ENCODE assay signal across 8 cellular contexts in the genomic region with DNA sequence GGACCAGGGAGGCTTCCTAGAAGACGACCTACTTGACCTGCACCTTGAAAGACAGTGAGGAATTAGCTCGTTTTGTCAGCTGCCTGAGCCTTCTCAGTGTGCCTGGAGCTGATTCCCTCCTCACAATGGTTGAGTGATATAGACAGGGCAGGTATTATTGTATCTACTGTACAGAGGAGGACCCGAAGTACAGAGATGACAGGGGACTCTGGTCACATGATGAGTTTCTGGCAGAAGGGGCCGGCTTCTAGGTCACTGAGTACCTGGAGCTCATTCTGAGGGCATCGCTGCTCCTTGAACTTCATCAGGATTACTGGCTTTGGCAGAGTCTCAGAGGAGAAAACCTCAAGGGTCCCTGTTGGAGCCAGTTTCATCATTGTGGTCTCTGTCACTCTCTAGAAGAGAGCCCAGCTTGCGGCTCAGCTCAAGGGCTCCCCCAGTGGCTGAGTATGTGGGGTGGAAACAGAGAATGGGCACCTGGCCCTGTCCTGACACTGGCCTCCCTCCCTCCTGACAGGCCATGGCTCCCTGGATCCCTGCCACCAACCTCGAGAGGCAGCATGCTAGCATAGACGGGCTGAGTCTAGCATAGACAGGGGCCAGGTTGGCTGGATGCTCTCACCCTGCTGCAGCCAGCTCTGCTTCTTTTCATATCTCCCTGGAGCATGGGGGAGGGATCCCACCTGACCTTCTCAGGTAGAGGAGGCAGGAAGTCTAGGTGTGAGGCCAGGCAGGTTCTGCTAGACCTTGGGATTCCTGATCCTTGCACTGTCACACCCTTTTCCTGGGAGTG. TPM values are rescaled to one million over a fixed set of nuclear protein-coding genes. Genes with fewer than 3 reads are reported as not detected.
A peak's percentile ranks its signal among the peaks of the same experiment; 100 is the strongest.
DNase-seq lines count a peak whose midpoint lies in the region; TF ChIP-seq lines count a peak whose summit lies in the region.

No MANE protein-coding gene starts in this region.

- in situ Hi-C loops in GM13976 (cut with MboI; ENCODE audit: low sequenced_read_pairs, unreplicated experiment) = no loop called here

- DNase-seq in AG04449 (ENCODE audit: low read depth, low spot score) = no peak
- peak; percentile 79 for DNase-seq in GM13976 (ENCODE audit: low spot score)
- DNase-seq in NCI-H510A (lab: John Stamatoyannopoulos, UW) = peak; percentile 60
- peak; percentile 19 for DNase-seq in activated T-cell treated with anti-CD3 and anti-CD28 coated beads for 4 hours
- DNase-seq in fibroblast of the aortic adventitia (ENCODE audit: low read depth) = peak; percentile 84
- peak; percentile 63 for DNase-seq in occipital lobe (lab: John Stamatoyannopoulos, UW)
- DNase-seq in middle frontal gyrus (ENCODE audit: extremely low spot score, low spot score) = no peak
- no peak for DNase-seq in midbrain (lab: John Stamatoyannopoulos, UW)

- TF ChIP-seq CTCF in AG04449 (IDR thresholded peaks at IDR 0.05; ENCODE audit: insufficient read depth, low read length, missing control alignments) (peak; percentile 67), GM13976 (IDR thresholded peaks at IDR 0.05; ENCODE audit: borderline replicate concordance, control extremely low read depth, extremely low read depth, insufficient read depth, missing control alignments) (peak; percentile 82), fibroblast of the aortic adventitia (IDR thresholded peaks at IDR 0.05; ENCODE audit: insufficient read depth, low read length) (peak; percentile 94)

- H3K4me3 ChIP-seq in AG04449 (ENCODE audit: low read depth, low read length) (no peak overlapping the region), fibroblast of the aortic adventitia (ENCODE audit: low read depth, low read length) (peak overlapping the region; percentile 31)

- CTCF ChIA-PET in AG04449 (lab: Yijun Ruan, JAX) = interaction anchor here (0.6 to 15.0 kb wide), 21 partner anchors 8 to 128 kb away, joined by 3 to 427 read pairs (median 5); no protein-coding TSS in a partner anchor

- POLR2A ChIA-PET in AG04449 (lab: Yijun Ruan, JAX) = interaction anchor here (1.0 to 1.6 kb wide), 4 partner anchors 9 to 27 kb away, joined by 4 to 7 read pairs (median 6); no protein-coding TSS in a partner anchor

RNA-seq across cellular contexts. Expression of gene NFIX, which starts 38.7 kb away (rescaled TPM):
- 68.0 and 160 TPM in 2 replicates for total RNA-seq in fibroblast of the aortic adventitia (ENCODE audit: low replicate concordance)
- total RNA-seq in occipital lobe = 124 TPM

Comparison
In these comparisons a context has a peak if more than half of its experiments do, and no peak if none do; other contexts are left out.
1. DNase-seq: peak in GM13976 (single experiment), NCI-H510A (single experiment), activated T-cell treated with anti-CD3 and anti-CD28 coated beads for 4 hours (single experiment), fibroblast of the aortic adventitia (single experiment) and occipital lobe (single experiment); none in AG04449 (single experiment), middle frontal gyrus (single experiment) and midbrain (single experiment).
2. Peak in every context shown above with its lines, with median percentiles within 50 percentile points of each other: CTCF ChIP-seq.